In genomic region chr13:108276060-108276459, GRCh38 we compare ENCODE assay signal across 23 cellular contexts. TPM values are rescaled to one million over a fixed set of nuclear protein-coding genes. Genes with fewer than 3 reads are reported as not detected.
DNase-seq lines count a peak whose midpoint lies in the region; ATAC-seq, FAIRE-seq and TF ChIP-seq lines count a peak whose summit lies in the region.
"Had no signal": no experiment of that assay in that cellular context is flagged by ENCODE, and none has a peak within 500 bp of the region (broad histone marks: within the 10 kb centered on the region; RNA-seq: fewer than 3 reads in every experiment).

No MANE protein-coding gene starts in this region.

- H3K4me1 ChIP-seq in colonic mucosa (no peaks in the 10 kb centered on the region), upper lobe of right lung (peaks cover 9% of the 10 kb centered on the region), smooth muscle cell (ENCODE audit: low read depth) (no peaks in the 10 kb centered on the region)
- H3K4me1 ChIP-seq: SJCRH30 had no signal

- H3K9me3 ChIP-seq in colonic mucosa, result no peaks in the 10 kb centered on the region
- no peaks in the 10 kb centered on the region for H3K9me3 ChIP-seq in upper lobe of right lung
- no peaks in the 10 kb centered on the region for H3K9me3 ChIP-seq in smooth muscle cell (replicated peaks; ENCODE audit: low read depth)
- H3K9me3 ChIP-seq: SJCRH30 had no signal

- H3K36me3 ChIP-seq in colonic mucosa, result no peaks in the 10 kb centered on the region
- no peaks in the 10 kb centered on the region for H3K36me3 ChIP-seq in upper lobe of right lung
- no peaks in the 10 kb centered on the region for H3K36me3 ChIP-seq in smooth muscle cell (ENCODE audit: low read depth)
- H3K36me3 ChIP-seq: SJCRH30 had no signal

- no peak overlapping the region for H3K4me3 ChIP-seq in colonic mucosa
- no peak overlapping the region for H3K4me3 ChIP-seq in upper lobe of right lung
- no peak overlapping the region for H3K4me3 ChIP-seq in smooth muscle cell
- H3K4me3 ChIP-seq: GM23338, SJCRH30 had no signal

- intact Hi-C loops in colonic mucosa (cut with DNase I), result no loop called here
- intact Hi-C loops in left cardiac atrium (cut with DNase I), result no loop called here
- intact Hi-C loops in upper lobe of right lung (cut with DNase I), result no loop called here

- H3K79me2 ChIP-seq in smooth muscle cell (ENCODE audit: low read depth), result no peaks in the 10 kb centered on the region

- no peak overlapping the region for H2AFZ ChIP-seq in smooth muscle cell (ENCODE audit: low read depth)
- H2AFZ ChIP-seq: GM23338 had no signal

- WGBS in smooth muscle cell (ENCODE audit: low lambda C conversion rate), result 81% methylated on average over 6 of the region's 6 CpGs

- H3F3A ChIP-seq in smooth muscle cell (ENCODE audit: low read depth), result no peaks in the 10 kb centered on the region

- H3K4me2 ChIP-seq in smooth muscle cell, result no peak overlapping the region
- H3K4me2 ChIP-seq: GM23338 had no signal

- H3K9ac ChIP-seq in colonic mucosa (ENCODE audit: low read depth in 2 of 2, low read length in 2 of 2) (no peak overlapping the region), smooth muscle cell (ENCODE audit: low read depth) (no peak overlapping the region)

- H3K27ac ChIP-seq in colonic mucosa (no peak overlapping the region), upper lobe of right lung (no peak overlapping the region), smooth muscle cell (ENCODE audit: low read depth) (no peak overlapping the region)
- H3K27ac ChIP-seq: SJCRH30, VCaP had no signal

- TF ChIP-seq CTCF in colonic mucosa (IDR thresholded peaks at IDR 0.05) (no peak), omental fat pad (IDR thresholded peaks at IDR 0.05) (no peak), upper lobe of right lung (IDR thresholded peaks at IDR 0.05) (no peak), smooth muscle cell (IDR thresholded peaks at IDR 0.05; ENCODE audit: borderline replicate concordance, insufficient read depth, poor library complexity, severe bottlenecking) (no peak)

- peak; percentile 88 to 90 for ATAC-seq in left cardiac atrium
- ATAC-seq in omental fat pad (ENCODE audit: low FRiP score), result peak; percentile 89
- ATAC-seq in upper lobe of right lung, result peak; percentile 77
- ATAC-seq: activated naive CD8-positive, alpha-beta T cell treated with anti-CD3 and anti-CD28 coated beads, Interleukin-2, amount 50 U/mL, for 24 hours; GM23338; stimulated activated naive CD8-positive, alpha-beta T cell treated with anti-CD3 and anti-CD28 coated beads, Interleukin-15, Interleukin-2, amounts not matched to agents 100 U/mL and 50 U/mL, for 24 hours; T-helper 17 cell had no signal

- no peak for FAIRE-seq in frontal cortex (lab: Jason Lieb, UNC)
- FAIRE-seq: GM12891 had no signal

- H4K20me1 ChIP-seq in smooth muscle cell (ENCODE audit: low read depth), result no peaks in the 10 kb centered on the region

- DNase-seq in colonic mucosa (peak; percentile 28), left cardiac atrium (peak; percentile 50), omental fat pad (ENCODE audit: low spot score) (no peak), upper lobe of right lung (no peak), T-helper 1 cell (no peak), frontal cortex (ENCODE audit: low spot score in 2 of 2) (no peak), smooth muscle cell (lab: John Stamatoyannopoulos, UW; ENCODE audit: unreplicated experiment) (no peak)
- DNase-seq: activated CD4-positive, alpha-beta T cell treated with anti-CD3 and anti-CD28 coated beads, Interleukin-2, amount 10 ng/mL, durations not matched to agents 7 days and 5 days; activated CD8-positive, alpha-beta memory T cell treated with anti-CD3 and anti-CD28 coated beads, Interleukin-2, amount 50 U/mL, for 48 hours; activated effector memory CD4-positive, alpha-beta T cell treated with anti-CD3 and anti-CD28 coated beads, Interleukin-2, amount 50 U/mL, for 16 hours; activated naive CD8-positive, alpha-beta T cell treated with anti-CD3 and anti-CD28 coated beads, Interleukin-2, amount 50 U/mL, for 24 hours; AML-193; DMS79; KG1; MV-4-11; NCI-H1694 treated with DMSO at 0.1 percent for 48 hours; NCI-H82; SJCRH30; stimulated activated naive CD8-positive, alpha-beta T cell treated with anti-CD3 and anti-CD28 coated beads, Interleukin-15, Interleukin-2, amounts not matched to agents 100 U/mL and 50 U/mL, for 24 hours; T-helper 17 cell had no signal

- H3K27me3 ChIP-seq in colonic mucosa (no peaks in the 10 kb centered on the region), upper lobe of right lung (no peaks in the 10 kb centered on the region), smooth muscle cell (ENCODE audit: low read depth) (no peaks in the 10 kb centered on the region)
- H3K27me3 ChIP-seq: SJCRH30 had no signal

RNA-seq across cellular contexts. Expression of gene TNFSF13B, which starts 6.5 kb away (rescaled TPM):
- 1 to 10 TPM; 2.9 to 4.6 TPM for total RNA-seq in colonic mucosa
- total RNA-seq in left cardiac atrium, result 1 to 10 TPM; 1.9 to 5.9 TPM
- 10 to 100 TPM in 1 of 4 donors, 1 to 10 TPM in 3; 4.7 to 15.6 (median 6.6) TPM for total RNA-seq in omental fat pad
- total RNA-seq in upper lobe of right lung, result 12.2 TPM
- total RNA-seq in frontal cortex, result 1.6 TPM
- 1.1 and 1.8 TPM in 2 replicates for total RNA-seq in smooth muscle cell
- 0.58 and 2.0 TPM in 2 replicates for polyA plus RNA-seq in smooth muscle cell

RNA-seq across cellular contexts. Expression of gene ABHD13, which starts 57.9 kb away (rescaled TPM):
- total RNA-seq in colonic mucosa (1 to 10 TPM; 5.9 to 9.6 TPM), left cardiac atrium (1 to 10 TPM; 4.9 to 6.8 TPM), omental fat pad (10 to 100 TPM in 2 of 4 donors, 1 to 10 TPM in 2; 9.0 to 15.3 (median 11.3) TPM), upper lobe of right lung (12.8 TPM), frontal cortex (17.1 TPM), smooth muscle cell (14.1 and 15.6 TPM in 2 replicates)
- 6.6 and 7.9 TPM in 2 replicates for polyA plus RNA-seq in smooth muscle cell

Comparison
In these comparisons a context has a peak if more than half of its experiments do, and no peak if none do; other contexts are left out.
1. DNase-seq: peak in colonic mucosa (single experiment) and left cardiac atrium (single experiment); none in omental fat pad (single experiment), upper lobe of right lung (single experiment), T-helper 1 cell (0 of 5), frontal cortex (0 of 2) and smooth muscle cell (single experiment).
2. Peak in every context shown above with its lines, with median percentiles within 50 percentile points of each other: ATAC-seq.